Comparison of ENCODE assay signal across 8 cellular contexts in genomic region chr7:148303295-148304013, GRCh38.
DNase-seq lines count a peak whose midpoint lies in the region; ATAC-seq, FAIRE-seq and TF ChIP-seq lines count a peak whose summit lies in the region.

No MANE protein-coding gene starts in this region.

- no peaks in the 10 kb centered on the region for H3K9me3 Mint-ChIP-seq in nephron progenitor cell

- DNase-seq in D341Med (ENCODE audit: low spot score) (peak; percentile 57), NCI-H1436 treated with DMSO at 0.1 percent for 48 hours (lab: John Stamatoyannopoulos, UW) (peak; percentile 29), dedifferentiated amniotic fluid mesenchymal stem cell (ENCODE audit: extremely low spot score) (peak; percentile 62), nephron progenitor cell (peak; percentile 9), D721Med (ENCODE audit: insufficient read length, low spot score) (no peak)

- H3K4me3 Mint-ChIP-seq in nephron progenitor cell: no peak overlapping the region

- no peaks in the 10 kb centered on the region for H3K4me1 Mint-ChIP-seq in nephron progenitor cell

- ATAC-seq in HG02759 (IDR thresholded peaks at IDR 0.05; ENCODE audit: unreplicated experiment): no peak
- ATAC-seq in GM19351 (IDR thresholded peaks at IDR 0.05; ENCODE audit: unreplicated experiment): no peak
- no peak for ATAC-seq in HG03457 (IDR thresholded peaks at IDR 0.05; ENCODE audit: unreplicated experiment)

- no peak for TF ChIP-seq CTCF in nephron progenitor cell (IDR thresholded peaks at IDR 0.05)
- TF ChIP-seq CTCF in D721Med (IDR thresholded peaks at IDR 0.05; ENCODE audit: insufficient read depth, missing control alignments): no peak

- H3K27ac Mint-ChIP-seq in nephron progenitor cell: no peak overlapping the region

- H3K36me3 Mint-ChIP-seq in nephron progenitor cell (ENCODE audit: low read depth): no peaks in the 10 kb centered on the region

- no peak for FAIRE-seq in D721Med (lab: Jason Lieb, UNC)

- peaks cover 3% of the 10 kb centered on the region for H3K27me3 Mint-ChIP-seq in nephron progenitor cell (ENCODE audit: low read depth, poor library complexity)
